ENCODE assay signal across 13 cellular contexts in the genomic region with DNA sequence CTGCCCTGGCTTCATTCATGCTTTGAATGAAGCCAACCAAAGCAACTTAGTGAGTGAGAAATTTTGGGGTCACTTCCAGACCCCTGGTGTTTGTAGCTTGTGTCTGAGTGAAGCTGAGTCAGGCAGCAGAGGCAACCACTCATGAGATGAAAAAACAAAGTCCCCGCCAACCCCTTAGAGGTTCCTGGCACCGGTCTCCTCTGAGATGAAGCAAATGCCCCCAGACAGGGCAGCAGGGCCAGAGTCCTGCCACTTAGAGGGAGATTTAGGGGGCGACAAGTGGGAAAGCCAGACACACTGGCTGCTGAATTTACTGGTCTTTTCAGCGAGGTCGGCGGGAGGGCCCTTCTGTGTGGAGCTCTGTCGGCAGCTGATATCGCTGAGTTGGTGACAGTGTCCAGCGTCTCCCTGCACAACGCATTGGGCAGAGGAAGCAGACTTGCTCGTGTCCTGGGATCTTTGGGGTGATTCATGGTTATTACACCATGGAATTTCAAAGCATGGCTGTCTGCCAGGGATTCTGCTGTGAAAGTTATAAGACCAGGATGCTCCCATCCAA.
DNase-seq lines count a peak whose midpoint lies in the region; ATAC-seq and TF ChIP-seq lines count a peak whose summit lies in the region.
"Had no signal": no experiment of that assay in that cellular context is flagged by ENCODE, and none has a peak within 500 bp of the region (broad histone marks: within the 10 kb centered on the region; RNA-seq: fewer than 3 reads in every experiment).

No MANE protein-coding gene starts in this region.

- no peaks in the 10 kb centered on the region for H3K27me3 ChIP-seq in BE2C
- H3K27me3 ChIP-seq in endodermal cell (ENCODE audit: control insufficient read depth, insufficient read depth, low read length, poor library complexity, severe bottlenecking), result peaks cover 22% of the 10 kb centered on the region

- CTCF ChIA-PET in WTC11 (lab: Charles Lee), result interaction anchor here (1.7 kb wide), 1 partner anchor 11 kb away, joined by 6 read pairs; no protein-coding TSS in a partner anchor

- H3K36me3 Mint-ChIP-seq in endodermal cell (ENCODE audit: low read depth), result no peaks in the 10 kb centered on the region
- no peaks in the 10 kb centered on the region for H3K36me3 Mint-ChIP-seq in WTC11
- no peaks in the 10 kb centered on the region for H3K36me3 Mint-ChIP-seq in stimulated activated naive B cell treated with anti-CD40 and anti-IgM and Interleukin-4, amounts not matched to agents 10 μg/mL and 1 μg/mL and 100 μg/mL, for 72 hours

- no peak for ATAC-seq in HG03460 (IDR thresholded peaks at IDR 0.05; ENCODE audit: unreplicated experiment)
- no peak for ATAC-seq in WTC11
- no peak for ATAC-seq in stimulated activated naive B cell treated with anti-CD40 and anti-IgM and Interleukin-4, amounts not matched to agents 10 μg/mL and 1 μg/mL and 100 μg/mL, for 72 hours (replicated peaks)
- ATAC-seq: esophagus mucosa, GM23338 had no signal

- TF ChIP-seq CTCF in BE2C (IDR thresholded peaks at IDR 0.05; ENCODE audit: low read depth, low read length), result no peak
- TF ChIP-seq CTCF in endodermal cell (conservative IDR thresholded peaks at IDR 0.05), result no peak
- no peak for TF ChIP-seq CTCF in WTC11 (IDR thresholded peaks at IDR 0.05)

- no peaks in the 10 kb centered on the region; the same call in 1 of the 2 replicates for H3K4me1 ChIP-seq in BE2C
- H3K4me1 ChIP-seq in endodermal cell (ENCODE audit: control insufficient read depth, insufficient read depth, low read length), result no peaks in the 10 kb centered on the region

- DNase-seq in BE2C (peak; percentile 62), NCI-H226 (peak; percentile 53), endodermal cell (no peak), non-pigmented ciliary epithelial cell (ENCODE audit: low read depth) (peak; percentile 70), NCI-H1694 (lab: John Stamatoyannopoulos, UW) (no peak), WTC11 (ENCODE audit: low spot score) (no peak)
- no peak for DNase-seq in stimulated activated naive B cell treated with anti-CD40 and anti-IgM and Interleukin-4, amounts not matched to agents 10 μg/mL and 1 μg/mL and 100 μg/mL, for 72 hours
- DNase-seq: activated CD4-positive, CD25-positive, alpha-beta regulatory T cell; activated naive CD4-positive, alpha-beta T cell; NCI-H1417 had no signal

- H3K4me3 Mint-ChIP-seq in endodermal cell (no peak overlapping the region), WTC11 (no peak overlapping the region)
- H3K4me3 Mint-ChIP-seq in stimulated activated naive B cell treated with anti-CD40 and anti-IgM and Interleukin-4, amounts not matched to agents 10 μg/mL and 1 μg/mL and 100 μg/mL, for 72 hours, result no peak overlapping the region
- H3K4me3 Mint-ChIP-seq: GM23338 had no signal

- H3K27me3 Mint-ChIP-seq in endodermal cell (ENCODE audit: insufficient read depth), result peaks cover 44% of the 10 kb centered on the region
- H3K27me3 Mint-ChIP-seq in WTC11 (ENCODE audit: low read depth), result peaks cover 3% of the 10 kb centered on the region; the same call in 1 of the 2 replicates
- H3K27me3 Mint-ChIP-seq in stimulated activated naive B cell treated with anti-CD40 and anti-IgM and Interleukin-4, amounts not matched to agents 10 μg/mL and 1 μg/mL and 100 μg/mL, for 72 hours, result peaks cover 0 to 8% of the 10 kb centered on the region in 2 donors

- H3K36me3 ChIP-seq in BE2C (no peaks in the 10 kb centered on the region), endodermal cell (ENCODE audit: control insufficient read depth, insufficient read depth, low read length) (no peaks in the 10 kb centered on the region)

- H3K4me1 Mint-ChIP-seq in endodermal cell (no peaks in the 10 kb centered on the region), WTC11 (0 out of 2 replicates have a peak, but pooled peaks cover 2% of the 10 kb centered on the region)
- no peaks in the 10 kb centered on the region for H3K4me1 Mint-ChIP-seq in stimulated activated naive B cell treated with anti-CD40 and anti-IgM and Interleukin-4, amounts not matched to agents 10 μg/mL and 1 μg/mL and 100 μg/mL, for 72 hours

- 79 to 87% methylated on average over 11 of the region's 11 CpGs for WGBS in endodermal cell (ENCODE audit: insufficient coverage in 1 of 2, insufficient read length in 1 of 2), 2 experiments

- no peaks in the 10 kb centered on the region for H3K9me3 ChIP-seq in BE2C
- no peaks in the 10 kb centered on the region for H3K9me3 ChIP-seq in endodermal cell (ENCODE audit: control insufficient read depth, low read length)

- H3K4me3 ChIP-seq in BE2C (ENCODE audit: low read depth, low read length) (no peak overlapping the region), endodermal cell (ENCODE audit: low read length) (no peak overlapping the region)
- H3K4me3 ChIP-seq: GM23338 had no signal

- peak overlapping the region; percentile 36 for H3K27ac ChIP-seq in endodermal cell (ENCODE audit: low read depth, low read length)

- POLR2A ChIA-PET in WTC11 (lab: Charles Lee), result no interaction called here

- no peak overlapping the region for H3K9ac ChIP-seq in endodermal cell (ENCODE audit: extremely low read depth, low read length, poor library complexity, severe bottlenecking)

- H3K9me3 Mint-ChIP-seq in endodermal cell (no peaks in the 10 kb centered on the region), WTC11 (peaks cover 8% of the 10 kb centered on the region)
- peaks cover 3 to 7% of the 10 kb centered on the region in 2 donors for H3K9me3 Mint-ChIP-seq in stimulated activated naive B cell treated with anti-CD40 and anti-IgM and Interleukin-4, amounts not matched to agents 10 μg/mL and 1 μg/mL and 100 μg/mL, for 72 hours
- H3K9me3 Mint-ChIP-seq: GM23338 had no signal

- H3K27ac Mint-ChIP-seq in endodermal cell (no peak overlapping the region), WTC11 (no peak overlapping the region)
- H3K27ac Mint-ChIP-seq in stimulated activated naive B cell treated with anti-CD40 and anti-IgM and Interleukin-4, amounts not matched to agents 10 μg/mL and 1 μg/mL and 100 μg/mL, for 72 hours, result no peak overlapping the region
- H3K27ac Mint-ChIP-seq: GM23338 had no signal

TF ChIP-seq in WTC11, 78 proteins besides CTCF, POLR2A, EP300 and RAD21:
- TF ChIP-seq TCF7 (CRISPR knock-in tag; IDR thresholded peaks at IDR 0.05; ENCODE audit: low read depth), result no peak
- TF ChIP-seq, protein P1, sequence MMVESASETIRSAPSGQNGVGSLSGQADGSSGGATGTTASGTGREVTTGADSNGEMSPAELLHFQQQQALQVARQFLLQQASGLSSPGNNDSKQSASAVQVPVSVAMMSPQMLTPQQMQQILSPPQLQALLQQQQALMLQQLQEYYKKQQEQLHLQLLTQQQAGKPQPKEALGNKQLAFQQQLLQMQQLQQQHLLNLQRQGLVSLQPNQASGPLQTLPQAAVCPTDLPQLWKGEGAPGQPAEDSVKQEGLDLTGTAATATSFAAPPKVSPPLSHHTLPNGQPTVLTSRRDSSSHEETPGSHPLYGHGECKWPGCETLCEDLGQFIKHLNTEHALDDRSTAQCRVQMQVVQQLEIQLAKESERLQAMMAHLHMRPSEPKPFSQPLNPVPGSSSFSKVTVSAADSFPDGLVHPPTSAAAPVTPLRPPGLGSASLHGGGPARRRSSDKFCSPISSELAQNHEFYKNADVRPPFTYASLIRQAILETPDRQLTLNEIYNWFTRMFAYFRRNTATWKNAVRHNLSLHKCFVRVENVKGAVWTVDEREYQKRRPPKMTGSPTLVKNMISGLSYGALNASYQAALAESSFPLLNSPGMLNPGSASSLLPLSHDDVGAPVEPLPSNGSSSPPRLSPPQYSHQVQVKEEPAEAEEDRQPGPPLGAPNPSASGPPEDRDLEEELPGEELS (CRISPR knock-in tag; IDR thresholded peaks at IDR 0.05), result no peak
- TF ChIP-seq, protein P2, sequence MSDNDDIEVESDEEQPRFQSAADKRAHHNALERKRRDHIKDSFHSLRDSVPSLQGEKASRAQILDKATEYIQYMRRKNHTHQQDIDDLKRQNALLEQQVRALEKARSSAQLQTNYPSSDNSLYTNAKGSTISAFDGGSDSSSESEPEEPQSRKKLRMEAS (CRISPR knock-in tag; IDR thresholded peaks at IDR 0.05), result no peak

Comparison
In these comparisons a context has a peak if more than half of its experiments do, and no peak if none do; other contexts are left out.
1. DNase-seq: peak in BE2C (single experiment), NCI-H226 (single experiment) and non-pigmented ciliary epithelial cell (single experiment); none in endodermal cell (single experiment), NCI-H1694 (single experiment), WTC11 (single experiment) and stimulated activated naive B cell treated with anti-CD40 and anti-IgM and Interleukin-4, amounts not matched to agents 10 μg/mL and 1 μg/mL and 100 μg/mL, for 72 hours (single experiment).